Comparison of ENCODE assay signal across 8 cellular contexts in genomic region chr1:5990913-5991783, GRCh38. TPM values are rescaled to one million over a fixed set of nuclear protein-coding genes. Genes with fewer than 3 reads are reported as not detected.
DNase-seq lines count a peak whose midpoint lies in the region; ATAC-seq and TF ChIP-seq lines count a peak whose summit lies in the region.

No MANE protein-coding gene starts in this region.

- TF ChIP-seq POLR2A in esophagus squamous epithelium (IDR thresholded peaks at IDR 0.05) (no peak), vagina (IDR thresholded peaks at IDR 0.05) (no peak)

- POLR2A ChIA-PET in naive thymus-derived CD4-positive, alpha-beta T cell (lab: Charles Lee), result interaction anchor here (1.3 to 4.2 kb wide), 2 partner anchors 36 kb away, joined by 11 to 67 read pairs; no protein-coding TSS in a partner anchor

- 28 to 30% methylated on average over 12 to 15 of the region's 53 CpGs for WGBS in esophagus squamous epithelium, 2 donors

- no peak overlapping the region for H3K9ac ChIP-seq in HUES48 (ENCODE audit: low read depth, low read length)

- peaks cover 0 to 2% (median 0%) of the 10 kb centered on the region in 5 donors for H3K27me3 Mint-ChIP-seq in naive thymus-derived CD4-positive, alpha-beta T cell

- TF ChIP-seq CTCF in C4-2B (conservative IDR thresholded peaks at IDR 0.05), result no peak
- no peak for TF ChIP-seq CTCF in esophagus squamous epithelium (IDR thresholded peaks at IDR 0.05)
- no peak for TF ChIP-seq CTCF in vagina (IDR thresholded peaks at IDR 0.05)

- H3K4me3 Mint-ChIP-seq in naive thymus-derived CD4-positive, alpha-beta T cell, result peak overlapping the region; percentile 84 to 100 (median 92)

- CTCF ChIA-PET in naive thymus-derived CD4-positive, alpha-beta T cell (lab: Charles Lee), result interaction anchor here (1.1 kb wide), 1 partner anchor 37 kb away, joined by 8 read pairs; no protein-coding TSS in a partner anchor

- H3K27ac ChIP-seq in C4-2B (peak overlapping the region; percentile 87), HUES48 (ENCODE audit: low read depth, low read length) (no peak overlapping the region), esophagus squamous epithelium (peak overlapping the region; percentile 84 to 91 (median 90)), vagina (peak overlapping the region; percentile 90)
- H3K27ac ChIP-seq in naive thymus-derived CD4-positive, alpha-beta T cell (ENCODE audit: low read depth, low read length), result peak overlapping the region; percentile 94

- peak overlapping the region; percentile 84 for H3K4me3 ChIP-seq in HUES48 (ENCODE audit: low read depth, low read length)
- H3K4me3 ChIP-seq in esophagus squamous epithelium, result peak overlapping the region; percentile 59 to 89 (median 75)
- H3K4me3 ChIP-seq in naive thymus-derived CD4-positive, alpha-beta T cell (ENCODE audit: low read length), result peak overlapping the region; percentile 77
- H3K4me3 ChIP-seq in vagina, result peak overlapping the region; percentile 82 to 84

- H3K4me1 ChIP-seq in HUES48 (ENCODE audit: control insufficient read depth, insufficient read depth, low read length) (peaks cover 18% of the 10 kb centered on the region), esophagus squamous epithelium (peaks cover 16 to 32% (median 27%) of the 10 kb centered on the region in 3 donors), vagina (peaks cover 30% of the 10 kb centered on the region)
- peaks cover 23 to 32% of the 10 kb centered on the region in 2 donors for H3K4me1 ChIP-seq in naive thymus-derived CD4-positive, alpha-beta T cell (ENCODE audit: control insufficient read depth in 2 of 2, insufficient read depth in 2 of 2, low read length in 2 of 2)

- H3K27me3 ChIP-seq in HUES48 (ENCODE audit: control insufficient read depth, insufficient read depth, low read length) (peaks cover 25% of the 10 kb centered on the region), esophagus squamous epithelium (peaks cover 0 to 20% (median 0%) of the 10 kb centered on the region in 4 donors), vagina (no peaks in the 10 kb centered on the region)
- no peaks in the 10 kb centered on the region for H3K27me3 ChIP-seq in naive thymus-derived CD4-positive, alpha-beta T cell (ENCODE audit: control insufficient read depth in 2 of 2, insufficient read depth in 2 of 2, low read length in 2 of 2)

- no peak for ATAC-seq in naive thymus-derived CD4-positive, alpha-beta T cell
- no peak for ATAC-seq in HG02798 (IDR thresholded peaks at IDR 0.05; ENCODE audit: poor library complexity, unreplicated experiment)

- peaks cover 0 to 14% (median 0%) of the 10 kb centered on the region in 5 donors for H3K36me3 Mint-ChIP-seq in naive thymus-derived CD4-positive, alpha-beta T cell

- intact Hi-C loops in esophagus squamous epithelium (cut with DNase I), result no loop called here
- intact Hi-C loops in naive thymus-derived CD4-positive, alpha-beta T cell (cut with micrococcal nuclease), result loop anchor here (5.0 kb wide), 2 partner anchors 401 to 611 kb away; partner anchors contain the start of genes KLHL21 (in 2 of the 2) and ACOT7 (in 1 of the 2)
- intact Hi-C loops in vagina (cut with DNase I), result loop anchor here (5.0 kb wide), 1 partner anchor 206 kb away; the partner anchor contains the start of gene RPL22

- H3K36me3 ChIP-seq in HUES48 (ENCODE audit: control insufficient read depth, insufficient read depth, low read length) (no peaks in the 10 kb centered on the region), esophagus squamous epithelium (no peaks in the 10 kb centered on the region), vagina (no peaks in the 10 kb centered on the region)
- peaks cover 0 to 4% (median 0%) of the 10 kb centered on the region in 3 experiments for H3K36me3 ChIP-seq in naive thymus-derived CD4-positive, alpha-beta T cell (ENCODE audit: control insufficient read depth in 2 of 3, insufficient read depth in 3 of 3, low read length in 3 of 3)

- peak overlapping the region; percentile 75 to 96 (median 92) for H3K27ac Mint-ChIP-seq in naive thymus-derived CD4-positive, alpha-beta T cell

- peaks cover 0 to 4% (median 0%) of the 10 kb centered on the region in 11 donors for H3K9me3 Mint-ChIP-seq in naive thymus-derived CD4-positive, alpha-beta T cell

- H3K4me1 Mint-ChIP-seq in naive thymus-derived CD4-positive, alpha-beta T cell, result peaks cover 23 to 49% (median 39%) of the 10 kb centered on the region in 7 donors

- peak; percentile 78 for DNase-seq in activated CD8-positive, alpha-beta memory T cell treated with anti-CD3 and anti-CD28 coated beads for 24 hours
- no peak for DNase-seq in esophagus squamous epithelium (lab: John Stamatoyannopoulos, UW)
- DNase-seq in naive thymus-derived CD4-positive, alpha-beta T cell, result peak in 8 of 9 donors; percentile 35 to 58 (median 40)
- DNase-seq in vagina (ENCODE audit: extremely low spot score in 2 of 2), result no peak
- DNase-seq in cerebellar nuclear complex (lab: John Stamatoyannopoulos, UW), result no peak

- H3K9me3 ChIP-seq in HUES48 (ENCODE audit: control insufficient read depth, insufficient read depth, low read length), result no peaks in the 10 kb centered on the region
- H3K9me3 ChIP-seq in esophagus squamous epithelium, result no peaks in the 10 kb centered on the region
- H3K9me3 ChIP-seq in naive thymus-derived CD4-positive, alpha-beta T cell (ENCODE audit: control insufficient read depth in 2 of 3, low read length in 3 of 3), result no peaks in the 10 kb centered on the region
- no peaks in the 10 kb centered on the region for H3K9me3 ChIP-seq in vagina

RNA-seq across cellular contexts. Expression of gene NPHP4, which starts 1.1 kb away (rescaled TPM):
- total RNA-seq in esophagus squamous epithelium (1 to 10 TPM; 2.4 to 8.8 (median 5.3) TPM), vagina (11.3 TPM)
- total RNA-seq in naive thymus-derived CD4-positive, alpha-beta T cell, result 10 to 100 TPM in 3 of 5 experiments, 1 to 10 TPM in 2; 9.0 to 20.6 (median 11.1) TPM
- 1 to 10 TPM in 1 of 2 donors, under 1 TPM in 1; 0.40 to 2.7 TPM for polyA plus RNA-seq in naive thymus-derived CD4-positive, alpha-beta T cell

RNA-seq across cellular contexts. Expression of gene KCNAB2, which starts 54.5 kb away (rescaled TPM):
- total RNA-seq in esophagus squamous epithelium, result 1 to 10 TPM; 1.8 to 9.3 (median 3.9) TPM
- 100 to 1,000 TPM; 176 to 310 (median 188) TPM for total RNA-seq in naive thymus-derived CD4-positive, alpha-beta T cell
- 10 to 100 TPM; 16.8 to 33.6 TPM for polyA plus RNA-seq in naive thymus-derived CD4-positive, alpha-beta T cell
- 8.8 TPM for total RNA-seq in vagina

Comparison
In these comparisons a context has a peak if more than half of its experiments do, and no peak if none do; other contexts are left out.
1. DNase-seq: peak in activated CD8-positive, alpha-beta memory T cell treated with anti-CD3 and anti-CD28 coated beads for 24 hours (single experiment) and naive thymus-derived CD4-positive, alpha-beta T cell (8 of 9); none in esophagus squamous epithelium (single experiment), vagina (0 of 2) and cerebellar nuclear complex (0 of 2).
2. RNA of gene KCNAB2, which starts 54.5 kb away (total RNA-seq): 176 to 310 TPM in naive thymus-derived CD4-positive, alpha-beta T cell; 8.8 TPM in vagina (single experiment) and 1.8 to 9.3 TPM in esophagus squamous epithelium; every median in the first group is over 10 times any median in the second.
3. Peak in every context shown above with its lines, with median percentiles within 50 percentile points of each other: H3K4me3 ChIP-seq.